15 cellular contexts compared by ENCODE assay signal in the genomic region with DNA sequence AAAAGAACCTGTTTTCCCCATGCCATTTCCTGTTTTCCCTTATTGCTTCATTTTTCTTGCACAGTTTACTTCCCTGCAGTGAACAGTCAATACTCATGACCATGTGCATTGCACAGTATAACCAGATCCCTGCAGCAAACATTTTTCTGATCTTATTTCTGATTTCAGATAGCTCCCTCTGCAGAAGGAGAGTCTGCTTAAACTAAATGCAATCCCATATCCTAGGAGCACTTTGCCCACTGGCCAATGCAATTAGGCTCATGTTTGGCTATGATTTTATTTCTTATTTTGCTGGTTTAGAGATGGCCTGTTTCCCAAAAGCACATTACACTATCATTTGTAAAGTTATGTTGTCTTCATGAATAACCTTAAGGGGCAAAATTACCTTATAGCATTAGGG.
"Had no signal": no experiment of that assay in that cellular context is flagged by ENCODE, and none has a peak within 500 bp of the region (broad histone marks: within the 10 kb centered on the region; RNA-seq: fewer than 3 reads in every experiment).

No MANE protein-coding gene starts in this region.

- H3K9me3 ChIP-seq: gastroesophageal sphincter, left lung, ovary, thoracic aorta had no signal

- H3K36me3 Mint-ChIP-seq: neural progenitor cell, WTC11 had no signal

- H3K4me3 Mint-ChIP-seq: activated CD4-positive, alpha-beta T cell treated with anti-CD3 and anti-CD28 coated beads, Interleukin-2, amount 10 ng/mL, durations not matched to agents 7 days and 5 days; activated naive CD4-positive, alpha-beta T cell treated with anti-CD3 and anti-CD28 coated beads, Interleukin-2, amount 10 ng/mL, durations not matched to agents 7 days and 5 days; neural progenitor cell; stimulated activated naive CD8-positive, alpha-beta T cell treated with anti-CD3 and anti-CD28 coated beads, Interleukin-15, amount 100 ng/mL, for 72 hours; WTC11 had no signal

- H3K9ac ChIP-seq: neural progenitor cell had no signal

- H3K4me1 Mint-ChIP-seq: neural progenitor cell, WTC11 had no signal

- H3K36me3 ChIP-seq: brain microvascular endothelial cell, gastroesophageal sphincter, left lung, neural progenitor cell, ovary, thoracic aorta had no signal

- H3K4me1 ChIP-seq: neural progenitor cell had no signal

- ATAC-seq: gastroesophageal sphincter; stimulated activated naive CD8-positive, alpha-beta T cell treated with anti-CD3 and anti-CD28 coated beads, Interleukin-15, amount 100 ng/mL, for 72 hours; WTC11 had no signal

- H2AFZ ChIP-seq: neural progenitor cell had no signal

- H3K9me3 Mint-ChIP-seq: neural progenitor cell, WTC11 had no signal

- H3K27ac Mint-ChIP-seq: activated CD4-positive, alpha-beta T cell treated with anti-CD3 and anti-CD28 coated beads, Interleukin-2, amount 10 ng/mL, durations not matched to agents 7 days and 5 days; activated naive CD4-positive, alpha-beta T cell treated with anti-CD3 and anti-CD28 coated beads, Interleukin-2, amount 10 ng/mL, durations not matched to agents 7 days and 5 days; neural progenitor cell; WTC11 had no signal

- H3K27ac ChIP-seq: brain microvascular endothelial cell, gastroesophageal sphincter, left lung, neural progenitor cell, ovary, thoracic aorta had no signal

- H3K27me3 ChIP-seq: brain microvascular endothelial cell, gastroesophageal sphincter, left lung, neural progenitor cell, ovary had no signal

- DNase-seq: activated CD4-positive, alpha-beta T cell treated with anti-CD3 and anti-CD28 coated beads, Interleukin-2, amount 10 ng/mL, durations not matched to agents 7 days and 5 days; activated CD8-positive, alpha-beta memory T cell treated with anti-CD3 and anti-CD28 coated beads for 24 hours; activated naive CD4-positive, alpha-beta T cell treated with anti-CD3 and anti-CD28 coated beads, Interleukin-2, amount 10 ng/mL, durations not matched to agents 7 days and 5 days; brain microvascular endothelial cell; left lung; mesendoderm; ovary; stimulated activated CD4-positive, alpha-beta T cell treated with anti-CD3 and anti-CD28 coated beads, Interleukin-4, amount 100 ng/mL, for 1 hour; stimulated activated CD8-positive, alpha-beta memory T cell treated with anti-CD3 and anti-CD28 coated beads, Interleukin-4, amount 100 ng/mL, for 48 hours; stimulated activated naive CD8-positive, alpha-beta T cell treated with anti-CD3 and anti-CD28 coated beads, Interleukin-15, amount 100 ng/mL, for 72 hours; T1000 had no signal

- H3K4me2 ChIP-seq: neural progenitor cell had no signal

- H3K4me3 ChIP-seq: gastroesophageal sphincter, left lung, neural progenitor cell, ovary, thoracic aorta had no signal
